Comparison of ENCODE assay signal across 1 cellular context in genomic region chr6:11675610-11676009, GRCh38.
TF ChIP-seq lines count a peak whose summit lies in the region.

No MANE protein-coding gene starts in this region.

TF ChIP-seq in H1, 55 proteins besides CTCF, POLR2A, EP300 and RAD21 (continued from another document):
- TF ChIP-seq YY1 (IDR thresholded peaks at IDR 0.05; ENCODE audit: low read depth, low read length) (no peak), GABPA (IDR thresholded peaks at IDR 0.05; ENCODE audit: borderline replicate concordance, insufficient read depth, low read length) (no peak), BCL11A (IDR thresholded peaks at IDR 0.05; ENCODE audit: low read depth in 2 of 2, low read length in 2 of 2) (no peak)
